Comparison of ENCODE assay signal across 12 cellular contexts in the genomic region with DNA sequence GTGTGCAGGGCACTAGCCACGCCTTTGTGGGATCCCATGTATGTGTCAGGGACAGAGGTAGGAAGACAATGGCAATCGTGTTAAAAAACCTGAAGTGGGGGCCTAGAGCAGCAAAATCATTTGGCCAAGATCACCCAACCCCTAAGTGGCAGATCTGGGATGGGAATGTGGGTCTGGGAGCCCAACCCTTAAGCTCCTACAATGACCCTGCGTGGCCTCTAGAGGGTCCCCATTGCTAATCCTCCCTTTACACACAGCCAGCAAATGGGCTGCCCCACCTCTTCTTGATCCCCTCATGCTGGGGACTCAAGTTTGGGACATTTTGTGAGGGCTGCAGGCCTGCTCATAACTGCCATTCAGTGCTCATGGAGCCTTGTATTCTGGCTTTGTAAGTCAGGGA.
A peak's percentile ranks its signal among the peaks of the same experiment; 100 is the strongest.
DNase-seq lines count a peak whose midpoint lies in the region; ATAC-seq, FAIRE-seq and TF ChIP-seq lines count a peak whose summit lies in the region.
"Had no signal": no experiment of that assay in that cellular context is flagged by ENCODE, and none has a peak within 500 bp of the region (broad histone marks: within the 10 kb centered on the region; RNA-seq: fewer than 3 reads in every experiment).

No MANE protein-coding gene starts in this region.

- peaks cover 20 to 45% (median 31%) of the 10 kb centered on the region in 9 donors for H3K4me1 ChIP-seq in heart right ventricle
- peaks cover 14 to 17% of the 10 kb centered on the region in 2 donors for H3K4me1 ChIP-seq in ascending aorta
- peaks cover 6 to 26% (median 16%) of the 10 kb centered on the region in 4 donors for H3K4me1 ChIP-seq in transverse colon
- H3K4me1 ChIP-seq: parathyroid adenoma had no signal

- no peak for TF ChIP-seq POLR2A in transverse colon (IDR thresholded peaks at IDR 0.05)

- H3K4me3 ChIP-seq in heart right ventricle (no peak overlapping the region), ascending aorta (no peak overlapping the region), transverse colon (no peak overlapping the region)
- H3K4me3 ChIP-seq: SJCRH30 had no signal

- DNase-seq in heart right ventricle (no peak), Right ventricle myocardium superior (no peak), ascending aorta (ENCODE audit: low spot score in 2 of 2) (no peak), iPS-NIHi7 (ENCODE audit: extremely low spot score) (peak; percentile 69), transverse colon (no peak), DMS114 treated with DMSO at 0.1 percent for 48 hours (lab: John Stamatoyannopoulos, UW; ENCODE audit: unreplicated experiment) (no peak), urothelium cell line (ENCODE audit: low spot score) (no peak), NCI-H2196 treated with DMSO at 0.1 percent for 48 hours (lab: John Stamatoyannopoulos, UW; ENCODE audit: unreplicated experiment) (no peak)
- DNase-seq: activated naive CD8-positive, alpha-beta T cell treated with anti-CD3 and anti-CD28 coated beads for 36 hours; NCI-H2029; SJCRH30 had no signal

- H3K36me3 ChIP-seq in heart right ventricle: peaks cover 0 to 26% (median 6%) of the 10 kb centered on the region in 9 donors
- H3K36me3 ChIP-seq in ascending aorta: peaks cover under 1 to 4% of the 10 kb centered on the region in 2 donors
- peaks cover 0 to 1% (median 0%) of the 10 kb centered on the region in 4 donors for H3K36me3 ChIP-seq in transverse colon

- H3K9me3 ChIP-seq in heart right ventricle (no peaks in the 10 kb centered on the region), ascending aorta (no peaks in the 10 kb centered on the region), transverse colon (no peaks in the 10 kb centered on the region)
- H3K9me3 ChIP-seq: SJCRH30 had no signal

- no peak for TF ChIP-seq CTCF in heart right ventricle (IDR thresholded peaks at IDR 0.05)
- no peak for TF ChIP-seq CTCF in ascending aorta (IDR thresholded peaks at IDR 0.05)
- no peak for TF ChIP-seq CTCF in transverse colon (IDR thresholded peaks at IDR 0.05)

- in situ Hi-C loops in transverse colon (cut with MboI; ENCODE audit: low pct_ligation_motif_present in 1 of 4, low pct_unique_long_range_greater_than_20kb in 1 of 4, low sequenced_read_pairs in 3 of 4): loop anchor here in 1 of 4 donors (10.0 kb wide), 1 partner anchor 67 kb away; no protein-coding TSS in a partner anchor

- intact Hi-C loops in heart right ventricle (cut with DNase I) (loop anchor here in 7 of 10 donors (5.0 to 10.0 kb wide), 5 partner anchors 49 to 69 kb away; no protein-coding TSS in a partner anchor), Right ventricle myocardium superior (cut with DNase I) (loop anchor here (5.0 kb wide), 1 partner anchor 69 kb away; no protein-coding TSS in a partner anchor), ascending aorta (cut with DNase I) (loop anchor here (10.0 kb wide), 1 partner anchor 137 kb away; a partner anchor contains a TSS), transverse colon (cut with DNase I; ENCODE audit: low total_unique reads) (no loop called here)

- peak in 4 of 8 donors; percentile 2 to 17 (median 7) for ATAC-seq in heart right ventricle
- no peak for ATAC-seq in Right ventricle myocardium superior (ENCODE audit: poor library complexity)

- peak overlapping the region in 9 of 10 donors; percentile 22 to 70 (median 43) for H3K27ac ChIP-seq in heart right ventricle
- H3K27ac ChIP-seq in ascending aorta: peak overlapping the region; percentile 75 to 83
- peak overlapping the region; percentile 48 to 63 (median 58) for H3K27ac ChIP-seq in transverse colon
- H3K27ac ChIP-seq: parathyroid adenoma, SJCRH30 had no signal

- H3K27me3 ChIP-seq in heart right ventricle (no peaks in the 10 kb centered on the region), ascending aorta (no peaks in the 10 kb centered on the region), transverse colon (no peaks in the 10 kb centered on the region)
- H3K27me3 ChIP-seq: SJCRH30 had no signal

- no peak for FAIRE-seq in urothelium cell line (lab: Jason Lieb, UNC)

- WGBS in heart right ventricle, 2 donors: 79 to 84% methylated on average over 3 of the region's 3 CpGs
- WGBS in transverse colon (ENCODE audit: low coverage in 1 of 2), 2 donors: 94% methylated on average over 3 of the region's 3 CpGs; no CpG with 5 or more reads in 1 of the 2 donors

- TF ChIP-seq EP300 in transverse colon (IDR thresholded peaks at IDR 0.05; ENCODE audit: low read depth): no peak
